In the genomic region with DNA sequence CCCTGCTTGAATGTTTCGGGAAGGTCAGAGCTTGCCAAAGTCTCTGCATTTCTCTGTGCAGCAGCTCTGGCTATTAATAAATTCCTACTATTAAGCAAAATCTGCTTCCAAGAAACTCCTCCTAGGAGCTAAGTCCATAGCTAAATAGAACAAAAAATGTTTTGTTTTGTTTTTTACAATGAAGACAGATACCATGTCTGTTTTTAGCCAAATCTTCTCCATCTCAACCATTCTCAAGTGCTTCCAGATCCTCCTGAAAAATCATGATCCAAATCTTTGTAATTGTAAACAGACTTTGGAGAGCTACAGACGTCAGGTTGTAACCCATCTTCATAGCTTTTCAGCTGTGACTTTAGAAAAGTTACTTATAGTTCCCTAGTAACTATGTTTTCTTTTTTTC, we compare ENCODE assay signal across 8 cellular contexts.
"Had no signal": no experiment of that assay in that cellular context is flagged by ENCODE, and none has a peak within 500 bp of the region (broad histone marks: within the 10 kb centered on the region; RNA-seq: fewer than 3 reads in every experiment).

No MANE protein-coding gene starts in this region.

- H3K4me3 ChIP-seq: GM23338 had no signal

- DNase-seq: H9, HCEC 1CT, KBM-7 had no signal

- ATAC-seq: GM23338, HepG2 had no signal

- H3K4me2 ChIP-seq: GM23338 had no signal

- H3K27ac ChIP-seq: HL-60 had no signal

- H2AFZ ChIP-seq: GM23338 had no signal

- FAIRE-seq: H1, H54, HepG2 had no signal
